In the genomic region with DNA sequence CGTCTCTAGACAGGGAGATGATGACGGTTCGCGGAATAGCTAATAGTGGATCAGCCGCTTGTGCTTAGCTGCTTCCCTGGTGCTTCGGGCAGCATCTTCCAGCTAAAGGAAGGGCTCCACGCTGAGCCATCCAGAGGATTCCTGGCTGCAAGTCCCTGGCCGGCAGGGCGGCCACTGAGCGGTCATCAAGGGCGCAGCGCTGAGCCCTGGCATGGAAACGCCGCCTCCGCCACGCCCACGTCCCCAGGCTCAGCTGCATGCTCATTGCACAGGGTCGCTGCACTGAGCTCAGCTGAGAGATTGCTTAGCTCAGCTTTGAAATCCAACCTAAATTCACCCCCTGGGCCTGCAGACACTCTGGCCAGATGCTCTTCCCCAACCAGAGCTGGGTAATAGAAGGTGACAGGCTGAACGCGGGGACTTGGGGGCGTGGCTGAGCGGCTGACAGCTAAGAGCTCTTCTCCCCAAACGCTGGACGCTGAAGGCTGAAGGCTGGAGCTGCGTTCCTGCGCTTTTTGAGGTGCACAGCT, we compare ENCODE assay signal across 8 cellular contexts.
DNase-seq lines count a peak whose midpoint lies in the region; ATAC-seq and TF ChIP-seq lines count a peak whose summit lies in the region.

No MANE protein-coding gene starts in this region.

- peak overlapping the region; percentile 71 for H2AFZ ChIP-seq in PC-3 (ENCODE audit: low read length)

- no TSS peak for BruUV-seq in PC-3 (replicated peaks; lab: Mats Ljungman, UMichigan)

- no peaks in the 10 kb centered on the region for H3K9me2 ChIP-seq in PC-3 (replicated peaks; ENCODE audit: low read length)

- H3F3A ChIP-seq in PC-3 (ENCODE audit: low read length, unreplicated experiment), result no peaks in the 10 kb centered on the region

- ATAC-seq in PC-3 (peak; percentile 50), GM21786 (IDR thresholded peaks at IDR 0.05; ENCODE audit: unreplicated experiment) (no peak)

- H3K36me3 ChIP-seq in PC-3 (ENCODE audit: low read depth, low read length) (no peaks in the 10 kb centered on the region), mesodermal cell (ENCODE audit: control insufficient read depth, insufficient read depth, low read length) (no peaks in the 10 kb centered on the region), tibial artery (no peaks in the 10 kb centered on the region)

- 9 to 12% methylated on average over 26 of the region's 26 CpGs for WGBS in mesodermal cell (ENCODE audit: insufficient coverage in 2 of 2), 2 experiments

- H3K4me3 ChIP-seq in HFF-Myc (replicated peaks; ENCODE audit: low read depth, low read length) (peak overlapping the region; percentile 31), PC-3 (ENCODE audit: low read length) (peak overlapping the region; percentile 45; the same call in 1 of the 2 replicates), epithelial cell of esophagus (ENCODE audit: low read length) (peak overlapping the region; percentile 37), mesodermal cell (ENCODE audit: extremely low read depth, insufficient read depth, low read length, poor library complexity, severe bottlenecking) (peak overlapping the region; percentile 18), tibial artery (peak overlapping the region; percentile 42 to 44)

- H3K27me3 ChIP-seq in PC-3 (ENCODE audit: low read length) (peaks cover 39% of the 10 kb centered on the region), tibial artery (peaks cover 0 to 2% of the 10 kb centered on the region in 2 donors)

- H3K79me2 ChIP-seq in PC-3 (ENCODE audit: low read length), result no peaks in the 10 kb centered on the region

- intact Hi-C loops in PC-3 (cut with micrococcal nuclease), result no loop called here
- intact Hi-C loops in tibial artery (cut with DNase I; ENCODE audit: low total_unique reads), result no loop called here

- H3K4me1 ChIP-seq in PC-3 (ENCODE audit: insufficient read depth, low read length) (no peaks in the 10 kb centered on the region), mesodermal cell (ENCODE audit: control insufficient read depth, insufficient read depth, low read length, poor library complexity, severe bottlenecking) (peaks cover 24% of the 10 kb centered on the region), tibial artery (peaks cover 0 to 11% (median 5%) of the 10 kb centered on the region in 4 donors)

- DNase-seq in AG08395 (ENCODE audit: low spot score) (peak; percentile 72), HFF-Myc (ENCODE audit: extremely low read depth, low read depth) (no peak), PC-3 (no peak), epithelial cell of esophagus (ENCODE audit: low read depth) (peak; percentile 24), tibial artery (peak; percentile 32 to 65), UCSD-AML1 (lab: John Stamatoyannopoulos, UW; ENCODE audit: unreplicated experiment) (no peak)

- TF ChIP-seq CTCF in HFF-Myc (IDR thresholded peaks at IDR 0.05; ENCODE audit: low read depth, low read length, missing control alignments) (no peak), PC-3 (conservative IDR thresholded peaks at IDR 0.05; ENCODE audit: low read depth, low read length) (no peak), epithelial cell of esophagus (IDR thresholded peaks at IDR 0.05; ENCODE audit: insufficient read depth, low read depth, low read length, missing control alignments) (no peak), tibial artery (IDR thresholded peaks at IDR 0.05) (no peak)

- no peaks in the 10 kb centered on the region for H4K20me1 ChIP-seq in PC-3 (ENCODE audit: low read length)

- CTCF ChIA-PET in PC-3 (lab: Charles Lee), result interaction anchor here (0.5 kb wide), 1 partner anchor 305 kb away, joined by 3 read pairs; no protein-coding TSS in a partner anchor

- POLR2A ChIA-PET in PC-3 (lab: Charles Lee; ENCODE audit: unreplicated experiment), result no interaction called here

- H3K4me2 ChIP-seq in PC-3 (ENCODE audit: low read length), result peak overlapping the region; percentile 70

- no peak overlapping the region for H3K27ac ChIP-seq in PC-3 (ENCODE audit: low read length)
- H3K27ac ChIP-seq in mesodermal cell (ENCODE audit: low read depth, low read length, severe bottlenecking), result peak overlapping the region; percentile 36
- H3K27ac ChIP-seq in tibial artery, result no peak overlapping the region

- H3K9me3 ChIP-seq in PC-3 (ENCODE audit: low read length) (no peaks in the 10 kb centered on the region), mesodermal cell (ENCODE audit: control insufficient read depth, low read length) (peaks cover 4% of the 10 kb centered on the region), tibial artery (no peaks in the 10 kb centered on the region)

- no peak overlapping the region for H3K9ac ChIP-seq in PC-3 (ENCODE audit: low read length)

Comparison
In these comparisons a context has a peak if more than half of its experiments do, and no peak if none do; other contexts are left out.
1. DNase-seq: peak in AG08395 (single experiment), epithelial cell of esophagus (single experiment) and tibial artery (2 of 2); none in HFF-Myc (single experiment), PC-3 (single experiment) and UCSD-AML1 (single experiment).
2. Peak in every context shown above with its lines, with median percentiles within 50 percentile points of each other: H3K4me3 ChIP-seq.